32 cellular contexts compared by ENCODE assay signal in genomic region chr20:24819331-24819965, GRCh38.
"Had no signal": no experiment of that assay in that cellular context is flagged by ENCODE, and none has a peak within 500 bp of the region (broad histone marks: within the 10 kb centered on the region; RNA-seq: fewer than 3 reads in every experiment).

No MANE protein-coding gene starts in this region.

- H3K4me1 ChIP-seq: adrenal gland, body of pancreas, esophagus muscularis mucosa, foreskin keratinocyte, gastrocnemius medialis, heart left ventricle had no signal

- H3K27me3 ChIP-seq: adrenal gland, body of pancreas, cardiac muscle cell, esophagus muscularis mucosa, foreskin keratinocyte, gastrocnemius medialis, heart left ventricle had no signal

- H3K4me3 ChIP-seq: adrenal gland, body of pancreas, cardiac muscle cell, esophagus muscularis mucosa, gastrocnemius medialis, heart left ventricle had no signal

- FAIRE-seq: colon, TTC549 had no signal

- H3K27ac ChIP-seq: adrenal gland, body of pancreas, cardiac muscle cell, esophagus muscularis mucosa, foreskin keratinocyte, gastrocnemius medialis, heart left ventricle, VCaP had no signal

- DNase-seq: activated CD4-positive, alpha-beta memory T cell treated with anti-CD3 and anti-CD28 coated beads, Interleukin-2, amount 10 ng/mL, durations not matched to agents 7 days and 5 days; activated CD4-positive, alpha-beta T cell treated with anti-CD3 and anti-CD28 coated beads for 1 hour; activated CD4-positive, alpha-beta T cell treated with anti-CD3 and anti-CD28 coated beads for 4 hours; activated CD4-positive, alpha-beta T cell treated with anti-CD3 and anti-CD28 coated beads, Interleukin-2, amount 10 ng/mL, durations not matched to agents 7 days and 5 days; activated CD4-positive, alpha-beta T cell treated with anti-CD3 and anti-CD28 coated beads, Interleukin-2, amount 50 U/mL, for 4 hours; activated CD8-positive, alpha-beta memory T cell treated with anti-CD3 and anti-CD28 coated beads, Interleukin-2, amount 50 U/mL, for 48 hours; activated naive CD4-positive, alpha-beta T cell treated with anti-CD3 and anti-CD28 coated beads for 36 hours; activated naive CD8-positive, alpha-beta T cell treated with anti-CD3 and anti-CD28 coated beads for 36 hours; activated naive CD8-positive, alpha-beta T cell treated with anti-CD3 and anti-CD28 coated beads, Interleukin-2, amount 50 U/mL, for 24 hours; activated T-cell treated with anti-CD3 and anti-CD28 coated beads for 4 hours; activated T-cell treated with anti-CD3 and anti-CD28 coated beads, Interleukin-2, amount 50 U/mL, for 24 hours; activated T-cell treated with anti-CD3 and anti-CD28 coated beads, Interleukin-2, amount 50 U/mL, for 72 hours; adrenal gland; amygdala; body of pancreas; cortex of kidney; dermis blood vessel endothelial cell; effector CD4-positive, alpha-beta T cell; effector memory CD8-positive, alpha-beta T cell; erythroblast; foreskin keratinocyte; gastrocnemius medialis; glutamatergic neuron; heart left ventricle; T-helper 1 cell; T-helper 17 cell had no signal

- ATAC-seq: activated naive CD8-positive, alpha-beta T cell treated with anti-CD3 and anti-CD28 coated beads, Interleukin-2, amount 50 U/mL, for 24 hours; activated T-cell treated with anti-CD3 and anti-CD28 coated beads, Interleukin-2, amount 50 U/mL, for 72 hours; body of pancreas; effector memory CD8-positive, alpha-beta T cell; foreskin keratinocyte; gastrocnemius medialis; heart left ventricle; T-helper 17 cell; WTC11 had no signal

- H3K36me3 ChIP-seq: adrenal gland, cardiac muscle cell, esophagus muscularis mucosa, gastrocnemius medialis, heart left ventricle had no signal

- H3K9me3 ChIP-seq: adrenal gland, body of pancreas, esophagus muscularis mucosa, gastrocnemius medialis, heart left ventricle had no signal
